Comparison of ENCODE assay signal across 16 cellular contexts in the genomic region with DNA sequence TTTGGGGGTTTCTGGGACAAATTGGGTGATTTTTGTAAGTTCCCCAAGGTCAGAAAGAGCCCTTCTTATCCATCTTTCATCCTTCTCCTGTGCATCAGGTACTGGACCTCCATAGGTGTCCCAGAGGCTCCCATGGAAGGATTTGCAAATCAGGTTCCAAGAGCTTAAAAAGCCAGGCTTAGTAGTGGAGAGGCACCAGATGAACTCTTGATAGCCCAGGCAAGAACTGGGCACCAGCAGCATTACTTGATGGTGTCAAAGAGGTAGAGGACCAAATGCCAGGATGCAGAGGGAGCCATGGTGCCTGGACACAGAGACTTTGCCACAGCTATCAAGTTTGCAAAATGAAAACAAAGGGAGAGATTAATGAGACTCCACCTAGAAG. TPM values are rescaled to one million over a fixed set of nuclear protein-coding genes. Genes with fewer than 3 reads are reported as not detected.
DNase-seq lines count a peak whose midpoint lies in the region; ATAC-seq and TF ChIP-seq lines count a peak whose summit lies in the region.
"Had no signal": no experiment of that assay in that cellular context is flagged by ENCODE, and none has a peak within 500 bp of the region (broad histone marks: within the 10 kb centered on the region; RNA-seq: fewer than 3 reads in every experiment).

No MANE protein-coding gene starts in this region.

- intact Hi-C loops in heart right ventricle (cut with DNase I), result loop anchor here in 9 of 10 donors (1.0 to 10.0 kb wide), 10 partner anchors 55 to 313 kb away; a partner anchor contains a TSS
- intact Hi-C loops in Right ventricle myocardium inferior (cut with DNase I), result loop anchor here (2.0 kb wide), 3 partner anchors 19 to 189 kb away; no protein-coding TSS in a partner anchor
- intact Hi-C loops in dendritic cell treated with granulocyte-macrophage colony-stimulating factor and Interleukin-4, amounts not matched to agents 40 ng/mL and 50 ng/mL, for 4 days (cut with micrococcal nuclease), result loop anchor here (5.0 kb wide), 1 partner anchor 180 kb away; no protein-coding TSS in a partner anchor
- intact Hi-C loops in vagina (cut with DNase I), result loop anchor here (2.0 to 5.0 kb wide), 2 partner anchors 19 to 175 kb away; a partner anchor contains a TSS
- intact Hi-C loops in stomach (cut with DNase I; ENCODE audit: low total_unique reads), result loop anchor here (10.0 kb wide), 1 partner anchor 183 kb away; no protein-coding TSS in a partner anchor
- intact Hi-C loops in activated CD4-positive, alpha-beta T cell treated with anti-CD3 and anti-CD28 coated beads, Interleukin-2, amount 10 ng/mL, durations not matched to agents 24 days and 14 days (cut with micrococcal nuclease), result loop anchor here (2.0 kb wide), 1 partner anchor 181 kb away; no protein-coding TSS in a partner anchor

- H3K36me3 ChIP-seq in heart right ventricle (no peaks in the 10 kb centered on the region), vagina (no peaks in the 10 kb centered on the region), stomach (no peaks in the 10 kb centered on the region)

- no peak for TF ChIP-seq EP300 in stomach (IDR thresholded peaks at IDR 0.05)

- H3K27ac Mint-ChIP-seq in dendritic cell treated with granulocyte-macrophage colony-stimulating factor and Interleukin-4, amounts not matched to agents 40 ng/mL and 50 ng/mL, for 4 days, result peak overlapping the region; percentile 59
- H3K27ac Mint-ChIP-seq in neural crest cell (ENCODE audit: unreplicated experiment), result peak overlapping the region; percentile 72
- no peak overlapping the region for H3K27ac Mint-ChIP-seq in activated CD4-positive, alpha-beta T cell treated with anti-CD3 and anti-CD28 coated beads, Interleukin-2, amount 10 ng/mL, durations not matched to agents 24 days and 14 days
- H3K27ac Mint-ChIP-seq: activated naive CD8-positive, alpha-beta T cell treated with anti-CD3 and anti-CD28 coated beads for 36 hours had no signal

- no peaks in the 10 kb centered on the region for H3K27me3 ChIP-seq in heart right ventricle
- no peaks in the 10 kb centered on the region for H3K27me3 ChIP-seq in vagina
- H3K27me3 ChIP-seq in stomach, result no peaks in the 10 kb centered on the region

- H3K27ac ChIP-seq in heart right ventricle (peak overlapping the region in 6 of 10 donors; percentile 20 to 63 (median 39)), vagina (peak overlapping the region; percentile 12), stomach (peak overlapping the region in 2 of 5 donors; percentile 78)
- H3K27ac ChIP-seq: SK-N-MC, VCaP had no signal

- H3K27me3 Mint-ChIP-seq in dendritic cell treated with granulocyte-macrophage colony-stimulating factor and Interleukin-4, amounts not matched to agents 40 ng/mL and 50 ng/mL, for 4 days, result no peaks in the 10 kb centered on the region
- no peaks in the 10 kb centered on the region for H3K27me3 Mint-ChIP-seq in neural crest cell (ENCODE audit: low read depth)
- peaks cover 6% of the 10 kb centered on the region for H3K27me3 Mint-ChIP-seq in activated CD4-positive, alpha-beta T cell treated with anti-CD3 and anti-CD28 coated beads, Interleukin-2, amount 10 ng/mL, durations not matched to agents 24 days and 14 days
- H3K27me3 Mint-ChIP-seq: activated naive CD8-positive, alpha-beta T cell treated with anti-CD3 and anti-CD28 coated beads for 36 hours had no signal

- H3K9me3 Mint-ChIP-seq in dendritic cell treated with granulocyte-macrophage colony-stimulating factor and Interleukin-4, amounts not matched to agents 40 ng/mL and 50 ng/mL, for 4 days, result no peaks in the 10 kb centered on the region
- H3K9me3 Mint-ChIP-seq in neural crest cell, result no peaks in the 10 kb centered on the region
- H3K9me3 Mint-ChIP-seq in activated CD4-positive, alpha-beta T cell treated with anti-CD3 and anti-CD28 coated beads, Interleukin-2, amount 10 ng/mL, durations not matched to agents 24 days and 14 days, result no peaks in the 10 kb centered on the region
- H3K9me3 Mint-ChIP-seq: activated naive CD8-positive, alpha-beta T cell treated with anti-CD3 and anti-CD28 coated beads for 36 hours had no signal

- no peaks in the 10 kb centered on the region for H3K36me3 Mint-ChIP-seq in dendritic cell treated with granulocyte-macrophage colony-stimulating factor and Interleukin-4, amounts not matched to agents 40 ng/mL and 50 ng/mL, for 4 days (ENCODE audit: low read depth)
- no peaks in the 10 kb centered on the region for H3K36me3 Mint-ChIP-seq in neural crest cell (ENCODE audit: low read depth)
- H3K36me3 Mint-ChIP-seq in activated CD4-positive, alpha-beta T cell treated with anti-CD3 and anti-CD28 coated beads, Interleukin-2, amount 10 ng/mL, durations not matched to agents 24 days and 14 days (ENCODE audit: low read depth), result no peaks in the 10 kb centered on the region
- H3K36me3 Mint-ChIP-seq: activated naive CD8-positive, alpha-beta T cell treated with anti-CD3 and anti-CD28 coated beads for 36 hours had no signal

- no peak for ATAC-seq in heart right ventricle
- no peak for ATAC-seq in Right ventricle myocardium inferior

- peaks cover 75% of the 10 kb centered on the region for H3K4me1 Mint-ChIP-seq in dendritic cell treated with granulocyte-macrophage colony-stimulating factor and Interleukin-4, amounts not matched to agents 40 ng/mL and 50 ng/mL, for 4 days (ENCODE audit: low read depth)
- peaks cover 34% of the 10 kb centered on the region for H3K4me1 Mint-ChIP-seq in neural crest cell
- H3K4me1 Mint-ChIP-seq in activated CD4-positive, alpha-beta T cell treated with anti-CD3 and anti-CD28 coated beads, Interleukin-2, amount 10 ng/mL, durations not matched to agents 24 days and 14 days, result peaks cover 11% of the 10 kb centered on the region

- H3K4me3 ChIP-seq in heart right ventricle (peak overlapping the region in 5 of 10 donors; percentile 28 to 41 (median 37)), vagina (no peak overlapping the region), stomach (no peak overlapping the region)
- H3K4me3 ChIP-seq: GM12878, SK-N-MC, skin epidermis had no signal

- DNase-seq in heart right ventricle, result no peak
- DNase-seq in Right ventricle myocardium inferior (ENCODE audit: missing footprints), result no peak
- no peak for DNase-seq in neural crest cell (ENCODE audit: low read depth, low spot score)
- DNase-seq in vagina (ENCODE audit: extremely low spot score in 2 of 2), result peak in 1 of 2 donors; percentile 28
- no peak for DNase-seq in stomach
- DNase-seq in activated CD4-positive, alpha-beta T cell treated with anti-CD3 and anti-CD28 coated beads, Interleukin-2, amount 10 ng/mL, durations not matched to agents 24 days and 14 days, result no peak
- no peak for DNase-seq in activated naive CD4-positive, alpha-beta T cell (lab: John Stamatoyannopoulos, UW)
- DNase-seq: activated CD8-positive, alpha-beta memory T cell treated with anti-CD3 and anti-CD28 coated beads, Interleukin-2, amount 50 U/mL, for 4 hours; DMS79 treated with DMSO at 0.1 percent for 48 hours; NK-92 treated with Interleukin-12 subunit alpha and Interleukin-12 subunit beta, amount 100 ng/mL, for 24 hours had no signal

- no peaks in the 10 kb centered on the region for H3K9me3 ChIP-seq in heart right ventricle
- no peaks in the 10 kb centered on the region for H3K9me3 ChIP-seq in vagina
- H3K9me3 ChIP-seq in stomach, result no peaks in the 10 kb centered on the region

- TF ChIP-seq CTCF in heart right ventricle (IDR thresholded peaks at IDR 0.05) (no peak), neural crest cell (conservative IDR thresholded peaks at IDR 0.05) (no peak), vagina (IDR thresholded peaks at IDR 0.05) (no peak), stomach (IDR thresholded peaks at IDR 0.05) (no peak)

- H3K4me1 ChIP-seq in heart right ventricle (peaks cover 7 to 48% (median 26%) of the 10 kb centered on the region in 9 donors), vagina (peaks cover 31% of the 10 kb centered on the region), stomach (peaks cover 0 to 41% (median 25%) of the 10 kb centered on the region in 4 donors)

- TF ChIP-seq POLR2A in vagina (IDR thresholded peaks at IDR 0.05) (no peak), stomach (IDR thresholded peaks at IDR 0.05) (no peak)

- no peak overlapping the region for H3K4me3 Mint-ChIP-seq in dendritic cell treated with granulocyte-macrophage colony-stimulating factor and Interleukin-4, amounts not matched to agents 40 ng/mL and 50 ng/mL, for 4 days
- H3K4me3 Mint-ChIP-seq in neural crest cell, result no peak overlapping the region
- H3K4me3 Mint-ChIP-seq in activated CD4-positive, alpha-beta T cell treated with anti-CD3 and anti-CD28 coated beads, Interleukin-2, amount 10 ng/mL, durations not matched to agents 24 days and 14 days, result no peak overlapping the region
- H3K4me3 Mint-ChIP-seq: activated naive CD8-positive, alpha-beta T cell treated with anti-CD3 and anti-CD28 coated beads for 36 hours had no signal

RNA-seq across cellular contexts. Expression of a gene that starts 20.9 kb away (rescaled TPM):
- total RNA-seq in heart right ventricle, result 10 to 100 TPM in 7 of 10 donors, 1 to 10 TPM in 3; 7.9 to 17.3 (median 11.0) TPM
- polyA plus RNA-seq in heart right ventricle, result 1 to 10 TPM; 5.0 to 7.2 TPM
- 12.6 TPM for total RNA-seq in Right ventricle myocardium inferior
- total RNA-seq in neural crest cell, result 20.2 and 20.4 TPM in 2 replicates
- 11.0 TPM for total RNA-seq in vagina
- total RNA-seq in stomach, result 10 to 100 TPM in 2 of 5 donors, 1 to 10 TPM in 3; 1.4 to 14.1 (median 6.4) TPM
- 1 to 10 TPM; 2.1 to 2.7 (median 2.1) TPM for polyA plus RNA-seq in stomach
- 2.6 TPM in 2 replicates for total RNA-seq in activated CD4-positive, alpha-beta T cell treated with anti-CD3 and anti-CD28 coated beads, Interleukin-2, amount 10 ng/mL, durations not matched to agents 24 days and 14 days
